8 cellular contexts compared by ENCODE assay signal in genomic region chr1:226109829-226110248, GRCh38. TPM values are rescaled to one million over a fixed set of nuclear protein-coding genes. Genes with fewer than 3 reads are reported as not detected.
DNase-seq lines count a peak whose midpoint lies in the region; ATAC-seq, FAIRE-seq and TF ChIP-seq lines count a peak whose summit lies in the region.

No MANE protein-coding gene starts in this region.

- DNase-seq in GM12891 (ENCODE audit: insufficient read length, low spot score) (peak; percentile 94), NCI-H146 (lab: John Stamatoyannopoulos, UW) (peak; percentile 86), T-helper 2 cell (peak; percentile 42 to 91 (median 62)), right cardiac atrium (peak; percentile 91 to 97 (median 96)), aorta (peak; percentile 95 to 97)

- FAIRE-seq in GM12891 (lab: Jason Lieb, UNC), result peak; percentile 54

- no peaks in the 10 kb centered on the region for H3K9me3 ChIP-seq in right cardiac atrium (ENCODE audit: control insufficient read depth, low read length)
- no peaks in the 10 kb centered on the region for H3K9me3 ChIP-seq in aorta (ENCODE audit: control insufficient read depth, low read length)

- H3K27ac ChIP-seq in angular gyrus (ENCODE audit: low read depth, low read length) (peak overlapping the region; percentile 94), right cardiac atrium (ENCODE audit: low read length) (peak overlapping the region; percentile 99), rectal smooth muscle tissue (ENCODE audit: low read depth, low read length) (peak overlapping the region; percentile 94), aorta (ENCODE audit: low read depth in 1 of 2, low read length in 2 of 2) (peak overlapping the region; percentile 94 to 97)

- H3K36me3 ChIP-seq in rectal smooth muscle tissue (ENCODE audit: control insufficient read depth, insufficient read depth, low read length) (no peaks in the 10 kb centered on the region), aorta (ENCODE audit: control insufficient read depth in 1 of 2, insufficient read depth in 2 of 2, low read length in 1 of 2) (no peaks in the 10 kb centered on the region)

- H3K27me3 ChIP-seq in right cardiac atrium (ENCODE audit: control insufficient read depth, insufficient read depth), result no peaks in the 10 kb centered on the region
- no peaks in the 10 kb centered on the region for H3K27me3 ChIP-seq in rectal smooth muscle tissue (ENCODE audit: control insufficient read depth, insufficient read depth, low read length)
- H3K27me3 ChIP-seq in aorta (ENCODE audit: control insufficient read depth in 1 of 2, insufficient read depth in 2 of 2, low read length in 1 of 2), result no peaks in the 10 kb centered on the region

- no peak; the same call in 1 of the 2 replicates for TF ChIP-seq POLR2A in GM12891 (IDR thresholded peaks at IDR 0.05; ENCODE audit: low read depth, low read length)

- under 1% methylated on average over 57 of the region's 57 CpGs for WGBS in right cardiac atrium
- WGBS in aorta, 2 donors, result 1 to 2% methylated on average over 42 to 57 of the region's 57 CpGs

- intact Hi-C loops in right cardiac atrium (cut with DNase I) (no loop called here), aorta (cut with DNase I) (loop anchor here in 1 of 2 donors (5.0 kb wide), 1 partner anchor 38 kb away; no protein-coding TSS in a partner anchor)

- H3K4me1 ChIP-seq in right cardiac atrium (ENCODE audit: control insufficient read depth, insufficient read depth, low read length) (peaks cover 5% of the 10 kb centered on the region), rectal smooth muscle tissue (ENCODE audit: control insufficient read depth, insufficient read depth, low read length) (peaks cover 12% of the 10 kb centered on the region), aorta (ENCODE audit: control insufficient read depth in 1 of 2, insufficient read depth in 2 of 2, low read length in 2 of 2) (peaks cover 0 to 4% of the 10 kb centered on the region in 2 donors)

- ATAC-seq in HG02759 (IDR thresholded peaks at IDR 0.05; ENCODE audit: unreplicated experiment) (peak; percentile 76), right cardiac atrium (peak; percentile 91 to 95), aorta (ENCODE audit: low FRiP score) (peak; percentile 93)

- H3K9ac ChIP-seq in rectal smooth muscle tissue (ENCODE audit: low read length), result peak overlapping the region; percentile 86

- peak overlapping the region; percentile 80 for H3K4me3 ChIP-seq in right cardiac atrium (ENCODE audit: low read length)
- H3K4me3 ChIP-seq in rectal smooth muscle tissue (ENCODE audit: low read length), result peak overlapping the region; percentile 85
- peak overlapping the region; percentile 66 to 67 for H3K4me3 ChIP-seq in aorta (ENCODE audit: low read length in 2 of 2)

TF ChIP-seq in GM12891, 5 proteins besides CTCF, POLR2A, EP300 and RAD21:
- TF ChIP-seq POLR2AphosphoS5 (IDR thresholded peaks at IDR 0.05; ENCODE audit: low read depth, low read length) (no peak), SPI1 (IDR thresholded peaks at IDR 0.05; ENCODE audit: low read depth, low read length) (no peak), TAF1 (IDR thresholded peaks at IDR 0.05; ENCODE audit: low read depth, low read length) (no peak), POU2F2 (IDR thresholded peaks at IDR 0.05; ENCODE audit: low read depth, low read length) (no peak), PAX5 (IDR thresholded peaks at IDR 0.05; ENCODE audit: insufficient read depth, low read length, severe bottlenecking) (no peak)

RNA-seq across cellular contexts. Expression of gene H3-3A, which starts 47.3 kb away (rescaled TPM):
- 237 TPM for polyA plus RNA-seq in GM12891 (2012; ENCODE audit: low read depth, missing spikeins)
- total RNA-seq in right cardiac atrium (100 to 1,000 TPM; 304 to 344 (median 328) TPM), aorta (100 to 1,000 TPM; 310 to 349 TPM)
- polyA plus RNA-seq in right cardiac atrium (557 TPM), aorta (100 to 1,000 TPM; 464 to 699 TPM)

Comparison
In these comparisons a context has a peak if more than half of its experiments do, and no peak if none do; other contexts are left out.
1. Peak in every context shown above with its lines: DNase-seq, ATAC-seq, H3K4me3 ChIP-seq and H3K27ac ChIP-seq.